Comparison of ENCODE assay signal across 13 cellular contexts in the genomic region with DNA sequence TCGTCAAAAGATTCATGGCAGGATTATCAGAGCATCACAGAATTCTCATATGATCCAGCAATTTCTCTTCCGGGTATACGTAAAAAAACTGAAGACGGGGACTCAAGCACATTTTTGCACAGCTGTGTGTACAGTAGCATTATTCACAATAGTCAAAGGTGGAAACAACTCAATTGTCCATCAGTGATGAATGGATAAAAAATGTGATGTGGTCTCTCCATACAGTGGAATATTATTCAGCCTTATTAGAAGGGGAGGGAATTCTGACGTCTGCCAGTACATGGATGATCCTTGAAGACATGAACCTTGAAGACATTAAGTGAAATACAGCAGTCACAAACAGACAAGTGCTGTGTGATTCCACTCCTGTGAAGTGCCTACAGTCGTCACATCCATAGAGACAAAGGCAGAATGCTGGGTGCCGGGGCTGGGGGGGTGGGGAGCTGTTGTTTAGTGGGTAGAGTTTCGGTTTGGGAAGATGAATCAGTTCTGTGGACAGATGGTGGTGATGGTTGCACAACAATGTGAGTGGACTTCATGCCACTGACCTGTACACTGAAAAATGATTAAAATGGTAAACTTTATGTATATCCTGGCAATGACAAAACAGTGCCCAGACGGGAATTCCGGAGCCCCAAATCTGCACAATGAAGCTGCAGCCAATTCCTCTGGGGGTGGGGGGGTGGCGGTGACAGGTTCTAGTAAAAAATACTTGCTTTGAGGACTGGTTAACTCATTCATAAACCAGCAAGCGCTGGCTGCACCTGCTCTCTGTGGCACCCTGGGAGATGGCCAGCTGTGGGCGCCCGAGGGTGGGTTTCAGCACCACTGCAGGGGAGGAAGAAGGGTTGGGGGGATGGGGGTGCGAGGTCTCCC.
DNase-seq lines count a peak whose midpoint lies in the region; ATAC-seq and TF ChIP-seq lines count a peak whose summit lies in the region.
"Had no signal": no experiment of that assay in that cellular context is flagged by ENCODE, and none has a peak within 500 bp of the region (broad histone marks: within the 10 kb centered on the region; RNA-seq: fewer than 3 reads in every experiment).

No MANE protein-coding gene starts in this region.

- POLR2A ChIA-PET in SK-N-SH (lab: Yijun Ruan, JAX) = no interaction called here

- TF ChIP-seq POLR2A in spleen (IDR thresholded peaks at IDR 0.05) = no peak
- TF ChIP-seq POLR2A in GM18505 (IDR thresholded peaks at IDR 0.05; ENCODE audit: borderline replicate concordance, extremely low read depth, insufficient read depth, insufficient read length) = no peak

- no peak overlapping the region for H3K4me3 Mint-ChIP-seq in nephron progenitor cell

- H2AFZ ChIP-seq in SK-N-SH (ENCODE audit: low read depth) = no peak overlapping the region

- no peaks in the 10 kb centered on the region for H3K79me2 ChIP-seq in SK-N-SH (ENCODE audit: insufficient read depth)

- H3K4me2 ChIP-seq in SK-N-SH = no peak overlapping the region
- H3K4me2 ChIP-seq: BLaER1 had no signal

- H3K27ac ChIP-seq in SK-N-SH (ENCODE audit: low read depth in 2 of 2, low read length in 1 of 2) = no peak overlapping the region
- no peak overlapping the region for H3K27ac ChIP-seq in spleen
- H3K27ac ChIP-seq: BLaER1, ovary, thyroid gland had no signal

- 73% methylated on average over 15 of the region's 15 CpGs for WGBS in SK-N-SH (ENCODE audit: low lambda C conversion rate)
- 78 to 84% (median 81%) methylated on average over 15 of the region's 15 CpGs for WGBS in spleen, 5 donors

- no peaks in the 10 kb centered on the region for H3F3A ChIP-seq in SK-N-SH (replicated peaks; ENCODE audit: insufficient read depth)

- H3K27me3 ChIP-seq in SK-N-SH (ENCODE audit: insufficient read depth) = no peaks in the 10 kb centered on the region
- peaks cover 0 to 8% (median 0%) of the 10 kb centered on the region in 7 donors for H3K27me3 ChIP-seq in spleen (replicated peaks in 1 of 7)
- H3K27me3 ChIP-seq: BLaER1, ovary, thyroid gland had no signal

- H3K27me3 Mint-ChIP-seq in nephron progenitor cell (ENCODE audit: low read depth, poor library complexity) = peaks cover 8% of the 10 kb centered on the region

- ATAC-seq in SK-N-SH treated with all-trans-retinoic acid at 6 μM for 48 hours = no peak
- no peak for ATAC-seq in GM18505 (IDR thresholded peaks at IDR 0.05; ENCODE audit: unreplicated experiment)

- DNase-seq in SK-N-SH (peak; percentile 48), NCI-H774 (lab: John Stamatoyannopoulos, UW) (peak; percentile 18), epithelial cell of esophagus (ENCODE audit: low read depth) (peak; percentile 31), spleen (peak; percentile 66), nephron progenitor cell (no peak), medulla oblongata (ENCODE audit: extremely low spot score) (no peak)
- DNase-seq: NCI-H446, ovary, T-helper 2 cell, thyroid gland had no signal

- intact Hi-C loops in spleen (cut with DNase I; ENCODE audit: low total_unique reads) = no loop called here

- no peaks in the 10 kb centered on the region for H4K20me1 ChIP-seq in SK-N-SH (ENCODE audit: insufficient read depth)
- H4K20me1 ChIP-seq: BLaER1 had no signal

- no peak overlapping the region for H3K4me3 ChIP-seq in SK-N-SH (ENCODE audit: low read depth in 2 of 2, low read length in 1 of 2)
- H3K4me3 ChIP-seq in epithelial cell of esophagus (ENCODE audit: low read length) = no peak overlapping the region
- no peak overlapping the region for H3K4me3 ChIP-seq in spleen
- H3K4me3 ChIP-seq: BLaER1, ovary, thyroid gland had no signal

- no peak overlapping the region for H3K9ac ChIP-seq in SK-N-SH
- H3K9ac ChIP-seq: BLaER1 had no signal

- H3K9me2 ChIP-seq in SK-N-SH = no peaks in the 10 kb centered on the region

- peaks cover 78% of the 10 kb centered on the region for H3K4me1 Mint-ChIP-seq in nephron progenitor cell

- H3K36me3 Mint-ChIP-seq in nephron progenitor cell (ENCODE audit: low read depth) = no peaks in the 10 kb centered on the region

- no peaks in the 10 kb centered on the region for H3K9me3 Mint-ChIP-seq in nephron progenitor cell

- TF ChIP-seq EP300 in SK-N-SH (IDR thresholded peaks at IDR 0.05; ENCODE audit: borderline replicate concordance in 1 of 2, low read depth in 1 of 2, low read length in 1 of 2) = no peak

- H3K4me1 ChIP-seq in SK-N-SH (ENCODE audit: control insufficient read depth in 1 of 2, insufficient read depth in 2 of 2, low read depth in 1 of 2, low read length in 1 of 2) (peaks cover 0 to 11% of the 10 kb centered on the region in 2 experiments; a peak in 1 of 4 replicates), spleen (peaks cover 0 to 10% (median 0%) of the 10 kb centered on the region in 6 donors)
- H3K4me1 ChIP-seq: thyroid gland had no signal

- H3K36me3 ChIP-seq in SK-N-SH (replicated peaks in 1 of 2; ENCODE audit: control insufficient read depth in 1 of 2, insufficient read depth in 2 of 2, low read length in 1 of 2) (no peaks in the 10 kb centered on the region), spleen (no peaks in the 10 kb centered on the region)
- H3K36me3 ChIP-seq: BLaER1, ovary, thyroid gland had no signal

- CTCF ChIA-PET in SK-N-SH (lab: Yijun Ruan, JAX) = interaction anchor here (1.2 kb wide), 2 partner anchors 15 to 49 kb away, joined by 3 read pairs; no protein-coding TSS in a partner anchor

- no peaks in the 10 kb centered on the region for H3K9me3 ChIP-seq in SK-N-SH
- no peaks in the 10 kb centered on the region for H3K9me3 ChIP-seq in spleen
- H3K9me3 ChIP-seq: BLaER1, ovary, thyroid gland had no signal

- TF ChIP-seq RAD21 in SK-N-SH (IDR thresholded peaks at IDR 0.05; ENCODE audit: low read length) = no peak

- H3K27ac Mint-ChIP-seq in nephron progenitor cell = no peak overlapping the region

- TF ChIP-seq CTCF in SK-N-SH (IDR thresholded peaks at IDR 0.05) = no peak
- no peak for TF ChIP-seq CTCF in epithelial cell of esophagus (IDR thresholded peaks at IDR 0.05; ENCODE audit: insufficient read depth, low read depth, low read length, missing control alignments)
- no peak for TF ChIP-seq CTCF in spleen (IDR thresholded peaks at IDR 0.05 in 8 of 11, conservative IDR thresholded peaks at IDR 0.05 in 3 of 11)
- TF ChIP-seq CTCF in nephron progenitor cell (IDR thresholded peaks at IDR 0.05) = no peak

TF ChIP-seq in SK-N-SH, 30 proteins besides CTCF, POLR2A, EP300 and RAD21:
- TF ChIP-seq, protein P1, sequence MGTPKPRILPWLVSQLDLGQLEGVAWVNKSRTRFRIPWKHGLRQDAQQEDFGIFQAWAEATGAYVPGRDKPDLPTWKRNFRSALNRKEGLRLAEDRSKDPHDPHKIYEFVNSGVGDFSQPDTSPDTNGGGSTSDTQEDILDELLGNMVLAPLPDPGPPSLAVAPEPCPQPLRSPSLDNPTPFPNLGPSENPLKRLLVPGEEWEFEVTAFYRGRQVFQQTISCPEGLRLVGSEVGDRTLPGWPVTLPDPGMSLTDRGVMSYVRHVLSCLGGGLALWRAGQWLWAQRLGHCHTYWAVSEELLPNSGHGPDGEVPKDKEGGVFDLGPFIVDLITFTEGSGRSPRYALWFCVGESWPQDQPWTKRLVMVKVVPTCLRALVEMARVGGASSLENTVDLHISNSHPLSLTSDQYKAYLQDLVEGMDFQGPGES (IDR thresholded peaks at IDR 0.05; ENCODE audit: low read depth, low read length) = no peak
- TF ChIP-seq GATA2 (CRISPR knock-in tag; IDR thresholded peaks at IDR 0.05) (no peak), JUND (IDR thresholded peaks at IDR 0.05) (no peak)

TF ChIP-seq in SK-N-SH treated with all-trans-retinoic acid at 6 μM for 48 hours, 23 proteins besides CTCF, POLR2A, EP300 and RAD21:
- TF ChIP-seq TOX (CRISPR knock-in tag; IDR thresholded peaks at IDR 0.05; ENCODE audit: borderline replicate concordance) = no peak
- TF ChIP-seq, protein P2, sequence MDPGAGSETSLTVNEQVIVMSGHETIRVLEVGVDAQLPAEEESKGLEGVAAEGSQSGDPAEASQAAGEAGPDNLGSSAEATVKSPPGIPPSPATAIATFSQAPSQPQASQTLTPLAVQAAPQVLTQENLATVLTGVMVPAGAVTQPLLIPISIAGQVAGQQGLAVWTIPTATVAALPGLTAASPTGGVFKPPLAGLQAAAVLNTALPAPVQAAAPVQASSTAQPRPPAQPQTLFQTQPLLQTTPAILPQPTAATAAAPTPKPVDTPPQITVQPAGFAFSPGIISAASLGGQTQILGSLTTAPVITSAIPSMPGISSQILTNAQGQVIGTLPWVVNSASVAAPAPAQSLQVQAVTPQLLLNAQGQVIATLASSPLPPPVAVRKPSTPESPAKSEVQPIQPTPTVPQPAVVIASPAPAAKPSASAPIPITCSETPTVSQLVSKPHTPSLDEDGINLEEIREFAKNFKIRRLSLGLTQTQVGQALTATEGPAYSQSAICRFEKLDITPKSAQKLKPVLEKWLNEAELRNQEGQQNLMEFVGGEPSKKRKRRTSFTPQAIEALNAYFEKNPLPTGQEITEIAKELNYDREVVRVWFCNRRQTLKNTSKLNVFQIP (CRISPR knock-in tag; IDR thresholded peaks at IDR 0.05; ENCODE audit: borderline replicate concordance, low read depth) = no peak
- no peak for TF ChIP-seq ZFP30 (CRISPR knock-in tag; IDR thresholded peaks at IDR 0.05)
- TF ChIP-seq ZFP3 (CRISPR knock-in tag; IDR thresholded peaks at IDR 0.05) = no peak
- TF ChIP-seq GLIS3 (CRISPR knock-in tag; IDR thresholded peaks at IDR 0.05) = no peak
- no peak for TF ChIP-seq ZNF565 (CRISPR knock-in tag; conservative IDR thresholded peaks at IDR 0.05; ENCODE audit: low read depth)

Comparison
In these comparisons a context has a peak if more than half of its experiments do, and no peak if none do; other contexts are left out.
1. DNase-seq: peak in SK-N-SH (single experiment), NCI-H774 (single experiment), epithelial cell of esophagus (single experiment) and spleen (single experiment); none in nephron progenitor cell (single experiment) and medulla oblongata (single experiment).